ENCODE assay signal across 26 cellular contexts in genomic region chr15:67743558-67743957, GRCh38.
A peak's percentile ranks its signal among the peaks of the same experiment; 100 is the strongest.
DNase-seq lines count a peak whose midpoint lies in the region; ATAC-seq and TF ChIP-seq lines count a peak whose summit lies in the region.
"Had no signal": no experiment of that assay in that cellular context is flagged by ENCODE, and none has a peak within 500 bp of the region (broad histone marks: within the 10 kb centered on the region; RNA-seq: fewer than 3 reads in every experiment).

No MANE protein-coding gene starts in this region.

- POLR2A ChIA-PET in CD4-positive, alpha-beta memory T cell (lab: Charles Lee; ENCODE audit: partially characterized antibody): no interaction called here
- POLR2A ChIA-PET in activated naive CD8-positive, alpha-beta T cell treated with anti-CD3 and anti-CD28 coated beads, Interleukin-2, amount 10 ng/mL, durations not matched to agents 7 days and 5 days (lab: Charles Lee): no interaction called here

- TF ChIP-seq CTCF in foreskin keratinocyte (conservative IDR thresholded peaks at IDR 0.05) (no peak), GM10266 (IDR thresholded peaks at IDR 0.05; ENCODE audit: control insufficient read depth, insufficient read depth, low read depth, missing control alignments) (no peak)

- DNase-seq in activated T-cell treated with anti-CD3 and anti-CD28 coated beads, Interleukin-2, amount 50 U/mL, for 72 hours: no peak
- no peak for DNase-seq in activated T-cell treated with anti-CD3 and anti-CD28 coated beads, Interleukin-2, amount 50 U/mL, for 1 hour
- DNase-seq in CD4-positive, alpha-beta memory T cell: no peak
- DNase-seq in activated naive CD8-positive, alpha-beta T cell treated with anti-CD3 and anti-CD28 coated beads, Interleukin-2, amount 10 ng/mL, durations not matched to agents 7 days and 5 days: no peak
- DNase-seq in ecto neural progenitor cell (ENCODE audit: low spot score) (no peak), foreskin keratinocyte (no peak), GM10266 (ENCODE audit: extremely low spot score) (no peak)
- DNase-seq: Calu3, DMS79 treated with DMSO at 0.1 percent for 48 hours, GF-D8, GM23248, H7, HFFc6, NCI-H1048, NCI-H1417 treated with DMSO at 0.1 percent for 48 hours, NCI-H1694 treated with DMSO at 0.1 percent for 48 hours, NCI-H2081, NCI-H2227 treated with DMSO at 0.1 percent for 48 hours, NCI-H526 treated with DMSO at 0.1 percent for 48 hours, SHP77 had no signal

- no peaks in the 10 kb centered on the region for H3K9me3 Mint-ChIP-seq in activated T-cell treated with anti-CD3 and anti-CD28 coated beads, Interleukin-2, amount 50 U/mL, for 72 hours
- no peaks in the 10 kb centered on the region for H3K9me3 Mint-ChIP-seq in CD4-positive, alpha-beta memory T cell
- no peaks in the 10 kb centered on the region for H3K9me3 Mint-ChIP-seq in activated naive CD8-positive, alpha-beta T cell treated with anti-CD3 and anti-CD28 coated beads, Interleukin-2, amount 10 ng/mL, durations not matched to agents 7 days and 5 days
- H3K9me3 Mint-ChIP-seq: HFFc6, IgD-negative memory B cell had no signal

- no peaks in the 10 kb centered on the region for H3K27me3 Mint-ChIP-seq in activated T-cell treated with anti-CD3 and anti-CD28 coated beads, Interleukin-2, amount 50 U/mL, for 72 hours (ENCODE audit: low read depth)
- no peaks in the 10 kb centered on the region for H3K27me3 Mint-ChIP-seq in CD4-positive, alpha-beta memory T cell
- H3K27me3 Mint-ChIP-seq in activated naive CD8-positive, alpha-beta T cell treated with anti-CD3 and anti-CD28 coated beads, Interleukin-2, amount 10 ng/mL, durations not matched to agents 7 days and 5 days: no peaks in the 10 kb centered on the region
- H3K27me3 Mint-ChIP-seq: IgD-negative memory B cell had no signal

- peaks cover 65% of the 10 kb centered on the region for H3K4me1 Mint-ChIP-seq in activated T-cell treated with anti-CD3 and anti-CD28 coated beads, Interleukin-2, amount 50 U/mL, for 72 hours (ENCODE audit: low read depth)
- H3K4me1 Mint-ChIP-seq in CD4-positive, alpha-beta memory T cell: peaks cover 36 to 52% (median 48%) of the 10 kb centered on the region in 4 donors
- H3K4me1 Mint-ChIP-seq in activated naive CD8-positive, alpha-beta T cell treated with anti-CD3 and anti-CD28 coated beads, Interleukin-2, amount 10 ng/mL, durations not matched to agents 7 days and 5 days: peaks cover 41% of the 10 kb centered on the region

- no peak overlapping the region for H3K27ac ChIP-seq in CD4-positive, alpha-beta memory T cell (ENCODE audit: low read depth, low read length)
- H3K27ac ChIP-seq in KOPT-K1 (ENCODE audit: low read depth, low read length, poor library complexity, severe bottlenecking): peak overlapping the region; percentile 47
- no peak overlapping the region for H3K27ac ChIP-seq in foreskin keratinocyte
- H3K27ac ChIP-seq: BLaER1, GM23248, HL-60, KMS-11, RWPE1 had no signal

- H3K9me3 ChIP-seq in CD4-positive, alpha-beta memory T cell (ENCODE audit: control insufficient read depth in 1 of 2, low read length in 2 of 2): no peaks in the 10 kb centered on the region
- H3K9me3 ChIP-seq in KOPT-K1 (ENCODE audit: insufficient read depth, low read length, poor library complexity, severe bottlenecking): no peaks in the 10 kb centered on the region
- H3K9me3 ChIP-seq: BLaER1 had no signal

- intact Hi-C loops in CD4-positive, alpha-beta memory T cell (cut with micrococcal nuclease): no loop called here

- peak overlapping the region; percentile 14 for H3K27ac Mint-ChIP-seq in activated T-cell treated with anti-CD3 and anti-CD28 coated beads, Interleukin-2, amount 50 U/mL, for 72 hours
- peak overlapping the region in 5 of 7 donors; percentile 3 to 74 (median 38) for H3K27ac Mint-ChIP-seq in CD4-positive, alpha-beta memory T cell
- H3K27ac Mint-ChIP-seq in activated naive CD8-positive, alpha-beta T cell treated with anti-CD3 and anti-CD28 coated beads, Interleukin-2, amount 10 ng/mL, durations not matched to agents 7 days and 5 days: peak overlapping the region; percentile 13
- H3K27ac Mint-ChIP-seq: HFFc6, IgD-negative memory B cell had no signal

- H3K4me3 Mint-ChIP-seq in activated T-cell treated with anti-CD3 and anti-CD28 coated beads, Interleukin-2, amount 50 U/mL, for 72 hours: peak overlapping the region in 1 of 2 donors; percentile 24
- H3K4me3 Mint-ChIP-seq in CD4-positive, alpha-beta memory T cell: peak overlapping the region in 3 of 8 donors; percentile 30 to 52 (median 36)
- H3K4me3 Mint-ChIP-seq in activated naive CD8-positive, alpha-beta T cell treated with anti-CD3 and anti-CD28 coated beads, Interleukin-2, amount 10 ng/mL, durations not matched to agents 7 days and 5 days: peak overlapping the region; percentile 52
- H3K4me3 Mint-ChIP-seq: HFFc6, IgD-negative memory B cell had no signal

- H3K4me3 ChIP-seq in CD4-positive, alpha-beta memory T cell (ENCODE audit: low read length in 2 of 2): no peak overlapping the region
- H3K4me3 ChIP-seq: BLaER1, GM23248 had no signal

- no peak for ATAC-seq in activated T-cell treated with anti-CD3 and anti-CD28 coated beads, Interleukin-2, amount 50 U/mL, for 72 hours (replicated peaks in 1 of 2)
- no peak for ATAC-seq in activated naive CD8-positive, alpha-beta T cell treated with anti-CD3 and anti-CD28 coated beads, Interleukin-2, amount 10 ng/mL, durations not matched to agents 7 days and 5 days (ENCODE audit: low read depth)
- no peak for ATAC-seq in foreskin keratinocyte

- no peaks in the 10 kb centered on the region for H3K36me3 ChIP-seq in CD4-positive, alpha-beta memory T cell (ENCODE audit: insufficient read depth, low read length)
- H3K36me3 ChIP-seq in KOPT-K1 (ENCODE audit: insufficient read depth, low read length): no peaks in the 10 kb centered on the region; the same call in 1 of the 2 replicates

- peaks cover 0 to 2% of the 10 kb centered on the region in 2 donors for H3K36me3 Mint-ChIP-seq in activated T-cell treated with anti-CD3 and anti-CD28 coated beads, Interleukin-2, amount 50 U/mL, for 72 hours (ENCODE audit: insufficient read depth in 2 of 2)
- H3K36me3 Mint-ChIP-seq in CD4-positive, alpha-beta memory T cell: peaks cover 0 to 4% of the 10 kb centered on the region in 2 donors
- peaks cover 13% of the 10 kb centered on the region for H3K36me3 Mint-ChIP-seq in activated naive CD8-positive, alpha-beta T cell treated with anti-CD3 and anti-CD28 coated beads, Interleukin-2, amount 10 ng/mL, durations not matched to agents 7 days and 5 days

- CTCF ChIA-PET in CD4-positive, alpha-beta memory T cell (lab: Charles Lee; ENCODE audit: partially characterized antibody): interaction anchor here (1.3 kb wide), 1 partner anchor 11 kb away, joined by 4 read pairs; no protein-coding TSS in a partner anchor

- no peaks in the 10 kb centered on the region for H3K27me3 ChIP-seq in CD4-positive, alpha-beta memory T cell (ENCODE audit: insufficient read depth, low read length)
- H3K27me3 ChIP-seq in foreskin keratinocyte: no peaks in the 10 kb centered on the region
- H3K27me3 ChIP-seq: BLaER1 had no signal

- H3K4me1 ChIP-seq in CD4-positive, alpha-beta memory T cell (ENCODE audit: insufficient read depth, low read length): peaks cover 31% of the 10 kb centered on the region
- peaks cover 17% of the 10 kb centered on the region for H3K4me1 ChIP-seq in foreskin keratinocyte
